In the genomic region with DNA sequence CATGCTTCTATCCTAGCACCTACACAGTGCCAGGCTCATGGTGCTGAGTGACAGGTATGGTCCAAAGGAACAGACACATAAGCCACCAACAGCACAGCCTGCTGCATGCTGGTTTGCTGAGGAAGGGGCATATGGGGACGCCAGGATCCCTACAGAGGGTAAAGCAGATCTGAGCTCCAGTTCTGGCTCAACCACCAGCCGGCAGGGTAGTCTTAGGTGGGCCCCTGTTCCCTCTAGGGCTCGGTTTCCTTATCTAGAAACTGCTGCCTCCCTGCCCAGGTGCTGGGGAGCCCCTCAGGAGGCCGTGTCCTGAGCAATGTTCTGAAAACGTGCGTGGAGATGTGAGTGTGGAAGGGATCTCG, we compare ENCODE assay signal across 9 cellular contexts. TPM values are rescaled to one million over a fixed set of nuclear protein-coding genes. Genes with fewer than 3 reads are reported as not detected.
DNase-seq lines count a peak whose midpoint lies in the region; ATAC-seq and TF ChIP-seq lines count a peak whose summit lies in the region.
"Had no signal": no experiment of that assay in that cellular context is flagged by ENCODE, and none has a peak within 500 bp of the region (broad histone marks: within the 10 kb centered on the region; RNA-seq: fewer than 3 reads in every experiment).

No MANE protein-coding gene starts in this region.

- intact Hi-C loops in natural killer cell (cut with micrococcal nuclease) = no loop called here
- intact Hi-C loops in uterus (cut with DNase I; ENCODE audit: low total_unique reads) = no loop called here

- H3K27ac ChIP-seq in coronary artery = peak overlapping the region; percentile 77 to 98
- peak overlapping the region; percentile 84 to 93 for H3K27ac ChIP-seq in uterus

- no peaks in the 10 kb centered on the region for H3K9me3 ChIP-seq in uterus

- H3K36me3 ChIP-seq in uterus = no peaks in the 10 kb centered on the region

- DNase-seq in natural killer cell (no peak), coronary artery (ENCODE audit: low spot score) (no peak), naive B cell (no peak), uterus (no peak), GM03348 (ENCODE audit: low spot score) (no peak)
- no peak for DNase-seq in natural killer cell treated with Interleukin-12 subunit alpha and Interleukin-12 subunit beta and Interleukin-15 and Interleukin-18, amount 100 ng/mL, for 72 hours (ENCODE audit: low spot score)
- DNase-seq: NCI-H1436 had no signal

- H3K36me3 Mint-ChIP-seq in natural killer cell (no peaks in the 10 kb centered on the region), naive B cell (no peaks in the 10 kb centered on the region)
- H3K36me3 Mint-ChIP-seq in natural killer cell treated with Interleukin-12 subunit alpha and Interleukin-12 subunit beta and Interleukin-15 and Interleukin-18, amount 100 ng/mL, for 72 hours = no peaks in the 10 kb centered on the region

- peaks cover 7 to 29% of the 10 kb centered on the region in 2 donors for H3K4me1 ChIP-seq in uterus

- peak overlapping the region; percentile 57 for H3K4me3 ChIP-seq in coronary artery
- H3K4me3 ChIP-seq in uterus = peak overlapping the region in 1 of 2 donors; percentile 14

- TF ChIP-seq POLR2A in uterus (IDR thresholded peaks at IDR 0.05) = no peak

- H3K4me3 Mint-ChIP-seq in natural killer cell = peak overlapping the region; percentile 29
- H3K4me3 Mint-ChIP-seq in natural killer cell treated with Interleukin-12 subunit alpha and Interleukin-12 subunit beta and Interleukin-15 and Interleukin-18, amount 100 ng/mL, for 72 hours = no peak overlapping the region
- H3K4me3 Mint-ChIP-seq in naive B cell = peak overlapping the region in 6 of 8 donors; percentile 46 to 89 (median 67)

- H3K27me3 Mint-ChIP-seq in natural killer cell (ENCODE audit: low read depth in 2 of 2) (peaks cover 22 to 36% of the 10 kb centered on the region in 2 donors), naive B cell (peaks cover 46 to 62% (median 60%) of the 10 kb centered on the region in 3 donors)
- H3K27me3 Mint-ChIP-seq in natural killer cell treated with Interleukin-12 subunit alpha and Interleukin-12 subunit beta and Interleukin-15 and Interleukin-18, amount 100 ng/mL, for 72 hours = peaks cover 8 to 23% of the 10 kb centered on the region in 2 donors

- H3K9me3 Mint-ChIP-seq in natural killer cell (no peaks in the 10 kb centered on the region), naive B cell (no peaks in the 10 kb centered on the region)
- H3K9me3 Mint-ChIP-seq in natural killer cell treated with Interleukin-12 subunit alpha and Interleukin-12 subunit beta and Interleukin-15 and Interleukin-18, amount 100 ng/mL, for 72 hours = no peaks in the 10 kb centered on the region

- H3K4me1 Mint-ChIP-seq in natural killer cell (peaks cover 0 to 5% of the 10 kb centered on the region in 2 donors), naive B cell (peaks cover 20 to 28% (median 23%) of the 10 kb centered on the region in 3 donors)
- peaks cover 3 to 4% of the 10 kb centered on the region in 2 donors for H3K4me1 Mint-ChIP-seq in natural killer cell treated with Interleukin-12 subunit alpha and Interleukin-12 subunit beta and Interleukin-15 and Interleukin-18, amount 100 ng/mL, for 72 hours (ENCODE audit: low read depth in 2 of 2)

- no peaks in the 10 kb centered on the region for H3K27me3 ChIP-seq in uterus

- no peak overlapping the region for H3K27ac Mint-ChIP-seq in natural killer cell
- H3K27ac Mint-ChIP-seq in natural killer cell treated with Interleukin-12 subunit alpha and Interleukin-12 subunit beta and Interleukin-15 and Interleukin-18, amount 100 ng/mL, for 72 hours = no peak overlapping the region
- H3K27ac Mint-ChIP-seq in naive B cell = no peak overlapping the region

- TF ChIP-seq CTCF in natural killer cell (IDR thresholded peaks at IDR 0.05) (no peak), coronary artery (IDR thresholded peaks at IDR 0.05) (no peak), uterus (IDR thresholded peaks at IDR 0.05) (no peak)

- ATAC-seq in natural killer cell (peak in 1 of 3 donors; percentile 4), naive B cell (ENCODE audit: low read depth in 2 of 2) (peak in 1 of 2 donors; percentile 7), GM21723 (IDR thresholded peaks at IDR 0.05; ENCODE audit: unreplicated experiment) (no peak), GM18870 (IDR thresholded peaks at IDR 0.05; ENCODE audit: unreplicated experiment) (no peak)
- no peak for ATAC-seq in natural killer cell treated with Interleukin-12 subunit alpha and Interleukin-12 subunit beta and Interleukin-15 and Interleukin-18, amount 100 ng/mL, for 72 hours

RNA-seq across cellular contexts. Expression of a gene that starts 24.2 kb away (rescaled TPM):
- 10 to 100 TPM; 12.8 to 17.3 (median 17.2) TPM for total RNA-seq in natural killer cell
- 10 to 100 TPM; 55.3 to 65.0 TPM for total RNA-seq in natural killer cell treated with Interleukin-12 subunit alpha and Interleukin-12 subunit beta and Interleukin-15 and Interleukin-18, amount 100 ng/mL, for 72 hours
- 10 to 100 TPM; 26.3 to 48.7 (median 33.0) TPM for polyA plus RNA-seq in naive B cell (ENCODE audit: low read depth in 6 of 6)
- total RNA-seq in uterus = 10 to 100 TPM in 2 of 4 donors, 1 to 10 TPM in 2; 5.9 to 35.2 (median 16.8) TPM
